14 cellular contexts compared by ENCODE assay signal in genomic region chr1:225744745-225745144, GRCh38.
"Had no signal": no experiment of that assay in that cellular context is flagged by ENCODE, and none has a peak within 500 bp of the region (broad histone marks: within the 10 kb centered on the region; RNA-seq: fewer than 3 reads in every experiment).

No MANE protein-coding gene starts in this region.

- H3K27ac Mint-ChIP-seq: activated naive CD8-positive, alpha-beta T cell; natural killer cell treated with Interleukin-12 subunit alpha and Interleukin-12 subunit beta and Interleukin-15 and Interleukin-18, amount 100 ng/mL, for 72 hours had no signal

- H3K4me3 ChIP-seq: body of pancreas, coronary artery, hepatocyte had no signal

- H3K9me3 Mint-ChIP-seq: natural killer cell treated with Interleukin-12 subunit alpha and Interleukin-12 subunit beta and Interleukin-15 and Interleukin-18, amount 100 ng/mL, for 72 hours had no signal

- H3K27me3 ChIP-seq: body of pancreas, hepatocyte had no signal

- H3K4me3 Mint-ChIP-seq: activated naive CD8-positive, alpha-beta T cell; natural killer cell treated with Interleukin-12 subunit alpha and Interleukin-12 subunit beta and Interleukin-15 and Interleukin-18, amount 100 ng/mL, for 72 hours had no signal

- H3K27me3 Mint-ChIP-seq: activated naive CD8-positive, alpha-beta T cell; natural killer cell treated with Interleukin-12 subunit alpha and Interleukin-12 subunit beta and Interleukin-15 and Interleukin-18, amount 100 ng/mL, for 72 hours had no signal

- H3K36me3 ChIP-seq: WERI-Rb-1 had no signal

- H3K4me2 ChIP-seq: hepatocyte had no signal

- H2AFZ ChIP-seq: hepatocyte had no signal

- H3K79me2 ChIP-seq: hepatocyte had no signal

- H3K36me3 Mint-ChIP-seq: activated naive CD8-positive, alpha-beta T cell; natural killer cell treated with Interleukin-12 subunit alpha and Interleukin-12 subunit beta and Interleukin-15 and Interleukin-18, amount 100 ng/mL, for 72 hours had no signal

- DNase-seq: activated CD4-positive, alpha-beta T cell treated with anti-CD3 and anti-CD28 coated beads, Interleukin-2, amount 50 U/mL, for 48 hours; activated T-cell treated with anti-CD3 and anti-CD28 coated beads for 4 hours; body of pancreas; central memory CD4-positive, alpha-beta T cell; erythroblast; retina; stimulated activated naive CD4-positive, alpha-beta T cell; trophoblast cell; WERI-Rb-1 had no signal

- H3K9me3 ChIP-seq: body of pancreas had no signal

- ATAC-seq: body of pancreas; natural killer cell treated with Interleukin-12 subunit alpha and Interleukin-12 subunit beta and Interleukin-15 and Interleukin-18, amount 100 ng/mL, for 72 hours had no signal

- H3K27ac ChIP-seq: body of pancreas, hepatocyte, WERI-Rb-1 had no signal

- FAIRE-seq: endometrium had no signal
